Comparison of ENCODE assay signal across 15 cellular contexts in genomic region chr14:29216774-29217232, GRCh38.
DNase-seq lines count a peak whose midpoint lies in the region; ATAC-seq and TF ChIP-seq lines count a peak whose summit lies in the region.
"Had no signal": no experiment of that assay in that cellular context is flagged by ENCODE, and none has a peak within 500 bp of the region (broad histone marks: within the 10 kb centered on the region; RNA-seq: fewer than 3 reads in every experiment).

No MANE protein-coding gene starts in this region.

- no peak for ATAC-seq in HG03354 (IDR thresholded peaks at IDR 0.05; ENCODE audit: poor library complexity, severe bottlenecking, unreplicated experiment)
- no peak for ATAC-seq in GM21423 (IDR thresholded peaks at IDR 0.05; ENCODE audit: unreplicated experiment)
- ATAC-seq: activated CD4-positive, alpha-beta T cell treated with anti-CD3 and anti-CD28 coated beads for 36 hours; left lobe of liver had no signal

- DNase-seq in DMS153 (lab: John Stamatoyannopoulos, UW) (peak; percentile 98), M059J (ENCODE audit: low read depth) (peak; percentile 78), NCI-H2227 treated with DMSO at 0.1 percent for 48 hours (lab: John Stamatoyannopoulos, UW) (peak; percentile 98), fibroblast of mammary gland (ENCODE audit: low read depth) (peak; percentile 18), DMS114 treated with DMSO at 0.1 percent for 48 hours (lab: John Stamatoyannopoulos, UW; ENCODE audit: unreplicated experiment) (no peak), CD1c-positive myeloid dendritic cell (ENCODE audit: extremely low spot score) (no peak)
- DNase-seq: activated CD4-positive, alpha-beta T cell treated with anti-CD3 and anti-CD28 coated beads for 36 hours; activated T-cell treated with anti-CD3 and anti-CD28 coated beads, Interleukin-2, amount 50 U/mL, for 48 hours; effector CD4-positive, alpha-beta T cell; nephron progenitor cell; T-helper 1 cell had no signal

- no peak for TF ChIP-seq CTCF in fibroblast of mammary gland (conservative IDR thresholded peaks at IDR 0.05; ENCODE audit: control insufficient read depth, insufficient read depth, low read depth, low read length)

- H3K4me3 ChIP-seq in fibroblast of mammary gland (ENCODE audit: control insufficient read depth, low read depth, low read length): no peak overlapping the region
- H3K4me3 ChIP-seq: skin epidermis had no signal

Comparison
In these comparisons a context has a peak if more than half of its experiments do, and no peak if none do; other contexts are left out.
1. DNase-seq: peak in DMS153 (single experiment), M059J (single experiment), NCI-H2227 treated with DMSO at 0.1 percent for 48 hours (single experiment) and fibroblast of mammary gland (single experiment); none in DMS114 treated with DMSO at 0.1 percent for 48 hours (single experiment) and CD1c-positive myeloid dendritic cell (single experiment).